1 cellular context compared by ENCODE assay signal in the genomic region with DNA sequence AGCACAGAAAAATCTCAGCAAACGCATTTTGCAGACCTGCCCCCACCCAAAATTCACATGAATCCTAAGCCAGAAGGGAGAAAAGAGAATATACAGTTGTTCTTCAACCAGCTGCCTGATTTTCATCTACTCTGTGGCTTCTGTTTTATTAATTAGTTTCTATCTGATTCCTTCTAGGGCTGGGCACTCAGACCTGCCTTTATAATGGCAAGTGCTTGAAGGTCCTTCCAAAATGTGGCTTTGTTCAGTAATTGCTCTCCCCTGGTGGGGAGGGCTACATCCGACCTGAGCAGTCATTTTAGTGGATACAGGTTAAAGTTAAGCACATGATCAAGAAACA.
TF ChIP-seq lines count a peak whose summit lies in the region.

No MANE protein-coding gene starts in this region.

TF ChIP-seq in WTC11, 78 proteins besides CTCF, POLR2A, EP300 and RAD21 (continued from another document):
- TF ChIP-seq, protein P1, sequence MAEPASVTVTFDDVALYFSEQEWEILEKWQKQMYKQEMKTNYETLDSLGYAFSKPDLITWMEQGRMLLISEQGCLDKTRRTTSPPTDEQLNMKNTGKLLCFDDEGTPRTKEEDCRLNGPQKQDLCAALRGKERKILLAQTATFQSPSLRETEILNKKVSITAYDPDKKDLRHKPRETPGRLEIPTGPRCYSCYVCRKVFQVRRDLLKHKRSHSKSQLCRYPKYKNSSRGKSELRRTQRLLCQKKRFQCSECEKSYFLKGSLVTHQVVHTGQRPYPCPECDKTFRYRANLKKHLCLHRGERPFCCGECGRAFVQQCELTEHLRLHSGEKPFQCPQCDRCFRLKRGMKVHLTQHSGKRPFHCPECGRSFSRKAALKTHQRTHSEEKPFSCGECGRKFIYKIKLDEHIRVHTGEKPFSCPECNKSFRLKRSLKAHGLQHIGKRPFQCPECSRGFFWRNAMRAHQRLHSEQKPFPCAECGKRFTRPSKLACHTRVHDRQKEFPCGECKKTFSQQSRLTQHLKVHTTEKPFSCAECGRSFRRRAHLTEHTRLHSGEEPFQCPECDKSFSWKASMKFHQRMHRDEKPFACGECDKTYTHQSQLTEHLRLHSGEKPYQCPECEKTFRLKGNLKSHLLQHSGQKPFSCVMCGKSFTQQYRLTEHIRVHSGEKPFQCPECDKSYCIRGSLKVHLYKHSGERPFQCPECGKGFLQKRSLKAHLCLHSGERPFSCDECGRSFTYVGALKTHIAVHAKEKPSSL (CRISPR knock-in tag; conservative IDR thresholded peaks at IDR 0.05) = no peak
